9 cellular contexts compared by ENCODE assay signal in the genomic region with DNA sequence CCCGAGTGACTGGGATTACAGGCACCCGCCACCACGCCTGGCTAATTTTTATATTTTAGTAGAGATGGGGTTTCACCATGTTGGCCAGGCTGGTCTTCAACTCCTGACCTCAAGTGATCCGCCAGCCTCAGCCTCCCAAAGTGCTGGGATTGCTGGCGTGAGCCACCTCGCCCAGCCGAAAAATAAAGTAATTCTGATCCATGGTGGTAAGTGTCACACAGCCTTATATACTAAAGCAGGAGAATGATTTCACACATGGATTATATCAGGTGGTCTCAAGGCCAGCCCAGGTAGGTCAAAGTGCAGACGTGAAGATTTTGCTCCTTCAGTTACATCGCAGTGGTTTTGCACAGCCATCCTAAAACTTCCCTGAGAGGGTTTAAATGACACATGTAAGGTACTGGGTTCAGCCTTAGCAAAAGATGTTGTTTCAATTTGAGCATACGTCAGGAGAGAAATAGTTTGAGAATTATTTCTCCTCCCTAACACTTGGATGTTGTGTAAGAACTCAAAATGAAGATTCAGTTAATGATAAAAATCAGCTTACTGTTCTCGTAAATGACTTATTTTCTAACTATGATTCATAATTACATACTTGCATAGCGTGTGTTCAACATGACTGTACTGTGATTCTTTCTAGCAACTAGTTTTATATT.
A peak's percentile ranks its signal among the peaks of the same experiment; 100 is the strongest.
DNase-seq lines count a peak whose midpoint lies in the region; ATAC-seq and TF ChIP-seq lines count a peak whose summit lies in the region.
"Had no signal": no experiment of that assay in that cellular context is flagged by ENCODE, and none has a peak within 500 bp of the region (broad histone marks: within the 10 kb centered on the region; RNA-seq: fewer than 3 reads in every experiment).

No MANE protein-coding gene starts in this region.

- H3K9me3 Mint-ChIP-seq in T-helper 1 cell treated with Interleukin-12 subunit alpha and Interleukin-12 subunit beta and Interleukin-4 antibody, amounts not matched to agents 30 μg/mL and 1 μg/mL, for 36 hours, result no peaks in the 10 kb centered on the region
- H3K9me3 Mint-ChIP-seq in stimulated activated memory B cell treated with anti-CD40 and anti-IgM and Interleukin-4, amounts not matched to agents 10 μg/mL and 1 μg/mL and 100 μg/mL, for 72 hours, result no peaks in the 10 kb centered on the region

- no peak for ATAC-seq in stimulated activated memory B cell treated with anti-CD40 and anti-IgM and Interleukin-4, amounts not matched to agents 10 μg/mL and 1 μg/mL and 100 μg/mL, for 72 hours

- peaks cover 45% of the 10 kb centered on the region for H3K4me1 Mint-ChIP-seq in T-helper 1 cell treated with Interleukin-12 subunit alpha and Interleukin-12 subunit beta and Interleukin-4 antibody, amounts not matched to agents 30 μg/mL and 1 μg/mL, for 36 hours (ENCODE audit: low read depth)
- peaks cover 35% of the 10 kb centered on the region for H3K4me1 Mint-ChIP-seq in stimulated activated memory B cell treated with anti-CD40 and anti-IgM and Interleukin-4, amounts not matched to agents 10 μg/mL and 1 μg/mL and 100 μg/mL, for 72 hours

- H3K4me2 ChIP-seq in hepatocyte, result no peak overlapping the region

- peaks cover 5% of the 10 kb centered on the region for H3K36me3 Mint-ChIP-seq in T-helper 1 cell treated with Interleukin-12 subunit alpha and Interleukin-12 subunit beta and Interleukin-4 antibody, amounts not matched to agents 30 μg/mL and 1 μg/mL, for 36 hours (ENCODE audit: low read depth)
- no peaks in the 10 kb centered on the region for H3K36me3 Mint-ChIP-seq in stimulated activated memory B cell treated with anti-CD40 and anti-IgM and Interleukin-4, amounts not matched to agents 10 μg/mL and 1 μg/mL and 100 μg/mL, for 72 hours

- no peaks in the 10 kb centered on the region for H4K20me1 ChIP-seq in hepatocyte (ENCODE audit: insufficient read depth, poor library complexity, severe bottlenecking)

- no peak for TF ChIP-seq POLR2A in ovary (IDR thresholded peaks at IDR 0.05)

- H3K79me2 ChIP-seq in hepatocyte, result no peaks in the 10 kb centered on the region

- H3K9me3 ChIP-seq in effector memory CD4-positive, alpha-beta T cell (ENCODE audit: control insufficient read depth, low read length), result no peaks in the 10 kb centered on the region
- H3K9me3 ChIP-seq in hepatocyte (ENCODE audit: low read depth), result no peaks in the 10 kb centered on the region
- no peaks in the 10 kb centered on the region for H3K9me3 ChIP-seq in ovary

- TF ChIP-seq CTCF in hepatocyte (IDR thresholded peaks at IDR 0.05; ENCODE audit: poor library complexity) (no peak), ovary (IDR thresholded peaks at IDR 0.05) (no peak)

- H3K27me3 Mint-ChIP-seq in T-helper 1 cell treated with Interleukin-12 subunit alpha and Interleukin-12 subunit beta and Interleukin-4 antibody, amounts not matched to agents 30 μg/mL and 1 μg/mL, for 36 hours (ENCODE audit: low read depth), result no peaks in the 10 kb centered on the region
- no peaks in the 10 kb centered on the region for H3K27me3 Mint-ChIP-seq in stimulated activated memory B cell treated with anti-CD40 and anti-IgM and Interleukin-4, amounts not matched to agents 10 μg/mL and 1 μg/mL and 100 μg/mL, for 72 hours

- no peaks in the 10 kb centered on the region for H3K9me2 ChIP-seq in hepatocyte (replicated peaks; ENCODE audit: insufficient read depth)

- H2AFZ ChIP-seq in hepatocyte, result no peak overlapping the region

- H3K27ac Mint-ChIP-seq in T-helper 1 cell treated with Interleukin-12 subunit alpha and Interleukin-12 subunit beta and Interleukin-4 antibody, amounts not matched to agents 30 μg/mL and 1 μg/mL, for 36 hours, result peak overlapping the region; percentile 94
- peak overlapping the region; percentile 90 for H3K27ac Mint-ChIP-seq in stimulated activated memory B cell treated with anti-CD40 and anti-IgM and Interleukin-4, amounts not matched to agents 10 μg/mL and 1 μg/mL and 100 μg/mL, for 72 hours

- peak; percentile 66 for DNase-seq in activated CD8-positive, alpha-beta memory T cell treated with anti-CD3 and anti-CD28 coated beads for 24 hours
- DNase-seq in activated CD8-positive, alpha-beta memory T cell treated with anti-CD3 and anti-CD28 coated beads, Interleukin-2, amount 50 U/mL, for 4 hours, result no peak
- DNase-seq in effector memory CD4-positive, alpha-beta T cell, result no peak
- DNase-seq in hepatocyte (ENCODE audit: low spot score) (no peak), ovary (no peak), cerebellum (ENCODE audit: low spot score) (no peak)
- DNase-seq: occipital lobe had no signal

- intact Hi-C loops in ovary (cut with DNase I), result no loop called here

- whole genome bisulfite sequencing in hepatocyte (ENCODE audit: low lambda C conversion rate, missing lambda C conversion rate), result 92% methylated on average over 12 of the region's 12 CpGs
- WGBS in ovary, 3 donors, result 88 to 90% (median 89%) methylated on average over 12 of the region's 12 CpGs

- peak overlapping the region; percentile 37 for H3K4me3 Mint-ChIP-seq in T-helper 1 cell treated with Interleukin-12 subunit alpha and Interleukin-12 subunit beta and Interleukin-4 antibody, amounts not matched to agents 30 μg/mL and 1 μg/mL, for 36 hours
- peak overlapping the region; percentile 52 for H3K4me3 Mint-ChIP-seq in stimulated activated memory B cell treated with anti-CD40 and anti-IgM and Interleukin-4, amounts not matched to agents 10 μg/mL and 1 μg/mL and 100 μg/mL, for 72 hours

- H3K36me3 ChIP-seq in effector memory CD4-positive, alpha-beta T cell (ENCODE audit: control insufficient read depth, insufficient read depth, low read length), result no peaks in the 10 kb centered on the region
- H3K36me3 ChIP-seq in hepatocyte (replicated peaks; ENCODE audit: insufficient read depth, low read depth) (no peaks in the 10 kb centered on the region), ovary (no peaks in the 10 kb centered on the region)

- H3K4me3 ChIP-seq in effector memory CD4-positive, alpha-beta T cell (ENCODE audit: insufficient read depth, low read depth, low read length, poor library complexity, severe bottlenecking), result no peak overlapping the region
- H3K4me3 ChIP-seq in hepatocyte (no peak overlapping the region), ovary (no peak overlapping the region)

- H3K4me1 ChIP-seq in effector memory CD4-positive, alpha-beta T cell (ENCODE audit: control insufficient read depth, insufficient read depth, low read length, poor library complexity, severe bottlenecking), result peaks cover 41% of the 10 kb centered on the region
- H3K4me1 ChIP-seq in hepatocyte (ENCODE audit: insufficient read depth), result peaks cover 4% of the 10 kb centered on the region
- no peaks in the 10 kb centered on the region for H3K4me1 ChIP-seq in ovary (ENCODE audit: insufficient read depth)

- no peaks in the 10 kb centered on the region for H3K27me3 ChIP-seq in effector memory CD4-positive, alpha-beta T cell (replicated peaks; ENCODE audit: control insufficient read depth, insufficient read depth, low read length, poor library complexity, severe bottlenecking)
- H3K27me3 ChIP-seq in hepatocyte (no peaks in the 10 kb centered on the region), ovary (no peaks in the 10 kb centered on the region)

- no peak for TF ChIP-seq EP300 in ovary (IDR thresholded peaks at IDR 0.05)

- peak overlapping the region; percentile 49 for H3K27ac ChIP-seq in effector memory CD4-positive, alpha-beta T cell (ENCODE audit: insufficient read depth, low read length, poor library complexity, severe bottlenecking)
- H3K27ac ChIP-seq in hepatocyte, result no peak overlapping the region
- no peak overlapping the region for H3K27ac ChIP-seq in ovary
